ENCODE assay signal across 22 cellular contexts in genomic region chr3:105470851-105471250, GRCh38.
"Had no signal": no experiment of that assay in that cellular context is flagged by ENCODE, and none has a peak within 500 bp of the region (broad histone marks: within the 10 kb centered on the region; RNA-seq: fewer than 3 reads in every experiment).

No MANE protein-coding gene starts in this region.

- H3K27me3 Mint-ChIP-seq: dendritic cell treated with granulocyte-macrophage colony-stimulating factor and Interleukin-4, amounts not matched to agents 40 ng/mL and 50 ng/mL, for 4 days; effector memory CD8-positive, alpha-beta T cell; naive thymus-derived CD8-positive, alpha-beta T cell; stimulated activated memory B cell treated with anti-CD40 and anti-IgM and Interleukin-4, amounts not matched to agents 10 μg/mL and 1 μg/mL and 100 μg/mL, for 72 hours had no signal

- H3K4me3 Mint-ChIP-seq: dendritic cell treated with granulocyte-macrophage colony-stimulating factor and Interleukin-4, amounts not matched to agents 40 ng/mL and 50 ng/mL, for 4 days; effector memory CD8-positive, alpha-beta T cell; naive thymus-derived CD8-positive, alpha-beta T cell; stimulated activated memory B cell treated with anti-CD40 and anti-IgM and Interleukin-4, amounts not matched to agents 10 μg/mL and 1 μg/mL and 100 μg/mL, for 72 hours; stimulated activated naive CD8-positive, alpha-beta T cell treated with anti-CD3 and anti-CD28 coated beads, Interleukin-15, Interleukin-2, amounts not matched to agents 100 ng/mL and 50 ng/mL, for 24 hours had no signal

- DNase-seq: effector memory CD8-positive, alpha-beta T cell; erythroblast; foreskin melanocyte; heart left ventricle; hippocampal formation; kidney glomerular epithelial cell; mammary epithelial cell; mucosa of descending colon; naive thymus-derived CD8-positive, alpha-beta T cell; pancreas; psoas muscle; retina; right lobe of liver; spleen; stimulated activated CD4-positive, alpha-beta T cell treated with anti-CD3 and anti-CD28 coated beads, Interleukin-15, amount 100 ng/mL, for 24 hours; stimulated activated CD4-positive, alpha-beta T cell treated with anti-CD3 and anti-CD28 coated beads, Interleukin-1b, Interleukin-23, amount 100 ng/mL, for 48 hours; stimulated activated CD4-positive, alpha-beta T cell treated with anti-CD3 and anti-CD28 coated beads, Interleukin-4, amount 100 ng/mL, for 24 hours; testis; upper lobe of right lung had no signal

- ATAC-seq: effector memory CD8-positive, alpha-beta T cell; heart left ventricle; mucosa of descending colon; naive thymus-derived CD8-positive, alpha-beta T cell; pancreas; psoas muscle; right lobe of liver; stimulated activated memory B cell treated with anti-CD40 and anti-IgM and Interleukin-4, amounts not matched to agents 10 μg/mL and 1 μg/mL and 100 μg/mL, for 72 hours; upper lobe of right lung had no signal

- H3K36me3 Mint-ChIP-seq: naive thymus-derived CD8-positive, alpha-beta T cell had no signal

- H3K27ac Mint-ChIP-seq: dendritic cell treated with granulocyte-macrophage colony-stimulating factor and Interleukin-4, amounts not matched to agents 40 ng/mL and 50 ng/mL, for 4 days; effector memory CD8-positive, alpha-beta T cell; naive thymus-derived CD8-positive, alpha-beta T cell; stimulated activated memory B cell treated with anti-CD40 and anti-IgM and Interleukin-4, amounts not matched to agents 10 μg/mL and 1 μg/mL and 100 μg/mL, for 72 hours; stimulated activated naive CD8-positive, alpha-beta T cell treated with anti-CD3 and anti-CD28 coated beads, Interleukin-15, Interleukin-2, amounts not matched to agents 100 ng/mL and 50 ng/mL, for 24 hours had no signal
